ENCODE assay signal across 8 cellular contexts in genomic region chr13:48532473-48533206, GRCh38. TPM values are rescaled to one million over a fixed set of nuclear protein-coding genes. Genes with fewer than 3 reads are reported as not detected.
DNase-seq lines count a peak whose midpoint lies in the region; ATAC-seq and TF ChIP-seq lines count a peak whose summit lies in the region.

Gene RCBTB2 (minus strand): TSS chr13:48533080. CDS start chr13:48521939, 11,141 bp downstream.

- peak within 1 kb of the TSS; percentile 98 for H3K27ac ChIP-seq in left ventricle myocardium inferior (replicated peaks)
- peak within 1 kb of the TSS; percentile 99 for H3K27ac ChIP-seq in upper lobe of right lung

- H3K36me3 ChIP-seq in left ventricle myocardium inferior (no peaks in the 10 kb centered on the region), upper lobe of right lung (no peaks in the 10 kb centered on the region)

- H3K4me1 Mint-ChIP-seq in T-cell (peaks cover 24 to 41% (median 26%) of the 10 kb centered on the region in 3 donors), progenitor cell of endocrine pancreas (ENCODE audit: low read depth) (peaks cover 11% of the 10 kb centered on the region)

- in situ Hi-C loops in GM13976 (cut with MboI; ENCODE audit: low sequenced_read_pairs, unreplicated experiment), result no loop called here

- H3K4me1 ChIP-seq in left ventricle myocardium inferior (peaks cover 35% of the 10 kb centered on the region), upper lobe of right lung (peaks cover 14% of the 10 kb centered on the region)

- H3K9me3 Mint-ChIP-seq in T-cell (peaks cover 0 to 11% (median 0%) of the 10 kb centered on the region in 3 donors), progenitor cell of endocrine pancreas (ENCODE audit: low read depth) (no peaks in the 10 kb centered on the region)

- H3K27ac Mint-ChIP-seq in T-cell (peak within 1 kb of the TSS; percentile 99), progenitor cell of endocrine pancreas (peak within 1 kb of the TSS; percentile 98)

- CTCF ChIA-PET in T-cell (lab: Charles Lee), result interaction anchor here (0.6 to 1.8 kb wide), 13 partner anchors 9 to 708 kb away, joined by 3 to 10 read pairs (median 4); no protein-coding TSS in a partner anchor

- TF ChIP-seq CTCF in GM13976 (IDR thresholded peaks at IDR 0.05; ENCODE audit: borderline replicate concordance, control extremely low read depth, extremely low read depth, insufficient read depth, missing control alignments) (no peak), left ventricle myocardium inferior (IDR thresholded peaks at IDR 0.05; ENCODE audit: borderline replicate concordance) (no peak), progenitor cell of endocrine pancreas (IDR thresholded peaks at IDR 0.05; ENCODE audit: unreplicated experiment) (no peak), upper lobe of right lung (IDR thresholded peaks at IDR 0.05) (no peak)

- H3K27me3 Mint-ChIP-seq in T-cell (no peaks in the 10 kb centered on the region), progenitor cell of endocrine pancreas (no peaks in the 10 kb centered on the region)

- peak within 1 kb of the TSS; percentile 90 to 93 (median 92) for H3K4me3 Mint-ChIP-seq in T-cell
- H3K4me3 Mint-ChIP-seq in progenitor cell of endocrine pancreas (ENCODE audit: low read depth), result peak within 1 kb of the TSS; percentile 94

- DNase-seq in GM13976 (ENCODE audit: low spot score) (peak; percentile 99), NCI-H146 (lab: John Stamatoyannopoulos, UW) (peak; percentile 98), T-cell (peak; percentile 95 to 99 (median 98)), amniotic stem cell (lab: John Stamatoyannopoulos, UW) (peak; percentile 93), left ventricle myocardium inferior (peak; percentile 99), progenitor cell of endocrine pancreas (ENCODE audit: low spot score, unreplicated experiment) (peak; percentile 99), upper lobe of right lung (peak; percentile 100)

- intact Hi-C loops in left ventricle myocardium inferior (cut with micrococcal nuclease) (no loop called here), upper lobe of right lung (cut with DNase I) (no loop called here)

- POLR2A ChIA-PET in T-cell (lab: Charles Lee), result interaction anchor here (0.6 to 1.8 kb wide), 16 partner anchors 8 to 443 kb away, joined by 3 to 7 read pairs (median 3); partner anchors contain the start of gene FNDC3A (in 1 of the 2)

- peaks cover 2% of the 10 kb centered on the region for H3K36me3 Mint-ChIP-seq in T-cell
- no peaks in the 10 kb centered on the region for H3K36me3 Mint-ChIP-seq in progenitor cell of endocrine pancreas (ENCODE audit: insufficient read depth)

- no peaks in the 10 kb centered on the region for H3K9me3 ChIP-seq in left ventricle myocardium inferior (replicated peaks)
- no peaks in the 10 kb centered on the region for H3K9me3 ChIP-seq in upper lobe of right lung

- peak within 1 kb of the TSS; percentile 82 for H3K4me3 ChIP-seq in left ventricle myocardium inferior
- peak within 1 kb of the TSS; percentile 78 for H3K4me3 ChIP-seq in upper lobe of right lung

- peak; percentile 85 for ATAC-seq in HG02852 (IDR thresholded peaks at IDR 0.05; ENCODE audit: unreplicated experiment)
- ATAC-seq in T-cell (replicated peaks in 1 of 4), result peak; percentile 88 to 95 (median 92)
- peak; percentile 96 for ATAC-seq in upper lobe of right lung

- H3K27me3 ChIP-seq in left ventricle myocardium inferior (ENCODE audit: low read depth) (no peaks in the 10 kb centered on the region), upper lobe of right lung (no peaks in the 10 kb centered on the region)

RNA-seq across cellular contexts. Expression of gene RCBTB2, which starts in this region (rescaled TPM):
- total RNA-seq in T-cell (10 to 100 TPM; 10.4 to 19.7 (median 16.2) TPM), left ventricle myocardium inferior (14.8 TPM), progenitor cell of endocrine pancreas (18.2 and 18.9 TPM in 2 replicates), upper lobe of right lung (18.4 TPM)

Comparison
In these comparisons a context has a peak if more than half of its experiments do, and no peak if none do; other contexts are left out.
1. Peak in every context shown above with its lines: DNase-seq, ATAC-seq, H3K4me3 ChIP-seq and H3K27ac ChIP-seq.